Comparison of ENCODE assay signal across 1 cellular context in genomic region chr16:79286646-79287423, GRCh38.
TF ChIP-seq lines count a peak whose summit lies in the region.

No MANE protein-coding gene starts in this region.

TF ChIP-seq in GM23338, 12 proteins besides CTCF, POLR2A, EP300 and RAD21 (continued from another document):
- TF ChIP-seq ETS1 (IDR thresholded peaks at IDR 0.05) (no peak), STAT1 (IDR thresholded peaks at IDR 0.05; ENCODE audit: unreplicated experiment) (no peak), REST (IDR thresholded peaks at IDR 0.05; ENCODE audit: unreplicated experiment) (no peak), POLR2AphosphoS5 (IDR thresholded peaks at IDR 0.05; ENCODE audit: low read depth) (no peak), JUNB (IDR thresholded peaks at IDR 0.05; ENCODE audit: unreplicated experiment) (no peak), EZH2 (IDR thresholded peaks at IDR 0.05; ENCODE audit: low read depth, unreplicated experiment) (no peak), ZNF114 (CRISPR knock-in tag; IDR thresholded peaks at IDR 0.05) (no peak), CREB1 (CRISPR knock-in tag; IDR thresholded peaks at IDR 0.05; ENCODE audit: low read depth) (no peak), ZNF331 (CRISPR knock-in tag; IDR thresholded peaks at IDR 0.05; ENCODE audit: low read depth) (no peak)
